Comparison of ENCODE assay signal across 19 cellular contexts in genomic region chr10:93287775-93288174, GRCh38.
A peak's percentile ranks its signal among the peaks of the same experiment; 100 is the strongest.
DNase-seq lines count a peak whose midpoint lies in the region; ATAC-seq and TF ChIP-seq lines count a peak whose summit lies in the region.
"Had no signal": no experiment of that assay in that cellular context is flagged by ENCODE, and none has a peak within 500 bp of the region (broad histone marks: within the 10 kb centered on the region; RNA-seq: fewer than 3 reads in every experiment).

No MANE protein-coding gene starts in this region.

- H3K9me3 Mint-ChIP-seq in Caco-2 (ENCODE audit: unreplicated experiment) (no peaks in the 10 kb centered on the region), nephron (no peaks in the 10 kb centered on the region)
- H3K9me3 Mint-ChIP-seq in activated naive CD8-positive, alpha-beta T cell treated with anti-CD3 and anti-CD28 coated beads, Interleukin-2, amount 50 U/mL, for 24 hours: no peaks in the 10 kb centered on the region
- H3K9me3 Mint-ChIP-seq: IgD-negative memory B cell had no signal

- H3K27me3 ChIP-seq in Caco-2 (replicated peaks; ENCODE audit: control insufficient read depth, insufficient read depth, low read length) (no peaks in the 10 kb centered on the region), SJSA1 (replicated peaks) (no peaks in the 10 kb centered on the region), iPS DF 6.9 (ENCODE audit: control insufficient read depth, insufficient read depth, low read length) (no peaks in the 10 kb centered on the region)

- peak overlapping the region; percentile 92 for H3K27ac Mint-ChIP-seq in Caco-2 (ENCODE audit: unreplicated experiment)
- H3K27ac Mint-ChIP-seq in nephron: peak overlapping the region; percentile 45 to 50 (median 48)
- H3K27ac Mint-ChIP-seq in activated naive CD8-positive, alpha-beta T cell treated with anti-CD3 and anti-CD28 coated beads, Interleukin-2, amount 50 U/mL, for 24 hours: no peak overlapping the region
- H3K27ac Mint-ChIP-seq: IgD-negative memory B cell had no signal

- H3K9me3 ChIP-seq in Caco-2: no peaks in the 10 kb centered on the region
- no peaks in the 10 kb centered on the region for H3K9me3 ChIP-seq in SJSA1 (replicated peaks)
- no peaks in the 10 kb centered on the region for H3K9me3 ChIP-seq in iPS DF 6.9 (ENCODE audit: control insufficient read depth, insufficient read depth, low read length)

- H3K36me3 Mint-ChIP-seq in Caco-2 (ENCODE audit: insufficient read depth, unreplicated experiment) (peaks cover 7% of the 10 kb centered on the region), nephron (ENCODE audit: low read depth) (no peaks in the 10 kb centered on the region)
- no peaks in the 10 kb centered on the region for H3K36me3 Mint-ChIP-seq in activated naive CD8-positive, alpha-beta T cell treated with anti-CD3 and anti-CD28 coated beads, Interleukin-2, amount 50 U/mL, for 24 hours (ENCODE audit: low read depth)
- H3K36me3 Mint-ChIP-seq: IgD-negative memory B cell had no signal

- TF ChIP-seq CTCF in Caco-2 (IDR thresholded peaks at IDR 0.05; ENCODE audit: insufficient read depth in 1 of 2, low read depth in 1 of 2, low read length in 1 of 2, severe bottlenecking in 1 of 2, unreplicated experiment in 1 of 2) (no peak), nephron (IDR thresholded peaks at IDR 0.05; ENCODE audit: unreplicated experiment in 3 of 3) (no peak)

- H3K36me3 ChIP-seq in Caco-2 (ENCODE audit: control insufficient read depth, insufficient read depth, low read length): no peaks in the 10 kb centered on the region
- no peaks in the 10 kb centered on the region for H3K36me3 ChIP-seq in SJSA1
- no peaks in the 10 kb centered on the region for H3K36me3 ChIP-seq in iPS DF 6.9 (ENCODE audit: control insufficient read depth, insufficient read depth, low read length)

- no TSS peak for BruUV-seq in Caco-2 (replicated peaks; lab: Mats Ljungman, UMichigan)

- H3K4me1 Mint-ChIP-seq in Caco-2 (ENCODE audit: low read depth, unreplicated experiment) (peaks cover 34% of the 10 kb centered on the region), nephron (peaks cover 6% of the 10 kb centered on the region)
- no peaks in the 10 kb centered on the region for H3K4me1 Mint-ChIP-seq in activated naive CD8-positive, alpha-beta T cell treated with anti-CD3 and anti-CD28 coated beads, Interleukin-2, amount 50 U/mL, for 24 hours

- CTCF ChIA-PET in Caco-2 (lab: Charles Lee): interaction anchor here (0.6 to 1.1 kb wide), 4 partner anchors 43 to 691 kb away, joined by 3 to 5 read pairs (median 4); no protein-coding TSS in a partner anchor

- POLR2A ChIA-PET in Caco-2 (lab: Charles Lee): no interaction called here

- H3K27ac ChIP-seq in SJSA1 (0 out of 2 replicates have a peak overlapping the region, but pooled peaks have one; percentile 14), iPS DF 6.9 (ENCODE audit: low read length) (peak overlapping the region; percentile 55)

- H3K4me1 ChIP-seq in Caco-2 (peaks cover 39% of the 10 kb centered on the region), SJSA1 (replicated peaks) (peaks cover 37% of the 10 kb centered on the region), iPS DF 6.9 (ENCODE audit: control insufficient read depth, insufficient read depth, low read length) (peaks cover 2% of the 10 kb centered on the region; the same call in 1 of the 2 replicates)

- H3K4me3 ChIP-seq in Caco-2 (ENCODE audit: low read depth, low read length) (no peak overlapping the region), SJSA1 (no peak overlapping the region), iPS DF 6.9 (ENCODE audit: low read length) (no peak overlapping the region)
- H3K4me3 ChIP-seq: GM12878 had no signal

- H3K27me3 Mint-ChIP-seq in Caco-2 (ENCODE audit: insufficient read depth, unreplicated experiment): no peaks in the 10 kb centered on the region
- H3K27me3 Mint-ChIP-seq in nephron (ENCODE audit: low read depth): peaks cover 3% of the 10 kb centered on the region
- H3K27me3 Mint-ChIP-seq in activated naive CD8-positive, alpha-beta T cell treated with anti-CD3 and anti-CD28 coated beads, Interleukin-2, amount 50 U/mL, for 24 hours: peaks cover 3% of the 10 kb centered on the region

- no peak for ATAC-seq in HG02938 (IDR thresholded peaks at IDR 0.05; ENCODE audit: unreplicated experiment)
- no peak for ATAC-seq in GM19455 (IDR thresholded peaks at IDR 0.05; ENCODE audit: unreplicated experiment)
- ATAC-seq in activated naive CD8-positive, alpha-beta T cell treated with anti-CD3 and anti-CD28 coated beads, Interleukin-2, amount 50 U/mL, for 24 hours: no peak
- ATAC-seq: GM12878, Panc1, Right ventricle myocardium inferior had no signal

- no CpG with 5 or more reads among the region's 1 CpG for WGBS in iPS DF 6.9 (ENCODE audit: insufficient coverage, insufficient read length)

- intact Hi-C loops in Caco-2 (cut with micrococcal nuclease; ENCODE audit: unreplicated experiment): loop anchor here (2.0 to 5.0 kb wide), 6 partner anchors 13 to 395 kb away; partner anchors contain the start of gene CYP26A1

- H3K4me3 Mint-ChIP-seq in Caco-2 (ENCODE audit: unreplicated experiment) (no peak overlapping the region), nephron (no peak overlapping the region)
- no peak overlapping the region for H3K4me3 Mint-ChIP-seq in activated naive CD8-positive, alpha-beta T cell treated with anti-CD3 and anti-CD28 coated beads, Interleukin-2, amount 50 U/mL, for 24 hours
- H3K4me3 Mint-ChIP-seq: IgD-negative memory B cell had no signal

- DNase-seq in Caco-2: no peak
- DNase-seq in SJSA1 (ENCODE audit: low read depth in 1 of 2, low spot score in 2 of 2): no peak
- no peak for DNase-seq in iPS DF 6.9 (ENCODE audit: low read depth, low spot score)
- no peak for DNase-seq in SW 1271 (lab: John Stamatoyannopoulos, UW)
- DNase-seq in activated naive CD8-positive, alpha-beta T cell treated with anti-CD3 and anti-CD28 coated beads, Interleukin-2, amount 50 U/mL, for 24 hours: no peak
- DNase-seq: 8988T, C1 segment of cervical spinal cord, COR-L47, MV-4-11, NCI-H1417 treated with DMSO at 0.1 percent for 48 hours, NCI-H2029 treated with DMSO at 0.1 percent for 48 hours, NCI-H510A treated with DMSO at 0.1 percent for 48 hours had no signal
